9 cellular contexts compared by ENCODE assay signal in genomic region chr14:41607966-41608663, GRCh38.
DNase-seq lines count a peak whose midpoint lies in the region; TF ChIP-seq lines count a peak whose summit lies in the region.
"Had no signal": no experiment of that assay in that cellular context is flagged by ENCODE, and none has a peak within 500 bp of the region (broad histone marks: within the 10 kb centered on the region; RNA-seq: fewer than 3 reads in every experiment).

No MANE protein-coding gene starts in this region.

- POLR2A ChIA-PET in RWPE1 (lab: Yijun Ruan, JAX; ENCODE audit: low non-redundant PET), result no interaction called here

- DNase-seq in GM13977 (ENCODE audit: low spot score) (peak; percentile 22), NCI-H748 (lab: John Stamatoyannopoulos, UW; ENCODE audit: unreplicated experiment) (peak; percentile 80), fibroblast of pulmonary artery (ENCODE audit: low read depth) (no peak), retina (peak; percentile 84), cortex of kidney (lab: John Stamatoyannopoulos, UW) (no peak), DMS114 treated with DMSO at 0.1 percent for 48 hours (lab: John Stamatoyannopoulos, UW; ENCODE audit: unreplicated experiment) (no peak), RWPE1 (ENCODE audit: low spot score) (no peak)
- DNase-seq in stimulated activated CD4-positive, alpha-beta T cell treated with anti-CD3 and anti-CD28 coated beads, Interleukin-2, amount 100 ng/mL, for 48 hours, result no peak

- TF ChIP-seq CTCF in GM13977 (IDR thresholded peaks at IDR 0.05; ENCODE audit: extremely low read depth, insufficient read depth, missing control alignments) (no peak), fibroblast of pulmonary artery (IDR thresholded peaks at IDR 0.05; ENCODE audit: low read length, missing control alignments) (no peak), RWPE1 (conservative IDR thresholded peaks at IDR 0.05; ENCODE audit: low read depth) (no peak)

- peak overlapping the region; percentile 83 for H3K4me3 ChIP-seq in fibroblast of pulmonary artery (replicated peaks; ENCODE audit: low read depth, low read length)

- no peak overlapping the region for H3K27ac ChIP-seq in RWPE1
- H3K27ac ChIP-seq: epithelial cell of prostate had no signal

- CTCF ChIA-PET in RWPE1 (lab: Yijun Ruan, JAX), result no interaction called here

- in situ Hi-C loops in GM13977 (cut with MboI; ENCODE audit: low pct_unique_long_range_greater_than_20kb, low sequenced_read_pairs, unreplicated experiment), result no loop called here

Comparison
In these comparisons a context has a peak if more than half of its experiments do, and no peak if none do; other contexts are left out.
1. DNase-seq: peak in GM13977 (single experiment), NCI-H748 (single experiment) and retina (single experiment); none in fibroblast of pulmonary artery (single experiment), cortex of kidney (single experiment), DMS114 treated with DMSO at 0.1 percent for 48 hours (single experiment), RWPE1 (single experiment) and stimulated activated CD4-positive, alpha-beta T cell treated with anti-CD3 and anti-CD28 coated beads, Interleukin-2, amount 100 ng/mL, for 48 hours (0 of 2).